Comparison of ENCODE assay signal across 14 cellular contexts in the genomic region with DNA sequence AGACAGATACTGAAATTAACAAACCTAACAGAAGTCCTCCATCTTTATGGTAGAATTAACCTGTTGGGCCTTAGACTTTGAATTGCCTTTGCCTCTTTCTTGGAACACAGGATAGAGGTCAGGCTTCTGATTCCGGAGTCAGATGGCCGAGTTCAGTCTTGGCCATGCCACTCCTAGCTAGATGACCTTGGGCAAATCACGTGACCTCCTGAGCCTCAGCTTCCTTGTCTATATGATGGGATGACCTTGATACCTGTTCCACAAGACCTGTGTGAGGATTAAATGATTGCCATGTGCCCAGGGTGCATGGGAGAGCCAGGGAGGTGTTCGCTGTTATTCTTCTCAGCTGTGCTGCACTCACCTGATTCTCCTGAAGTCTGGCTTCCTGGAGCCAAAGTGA.
"Had no signal": no experiment of that assay in that cellular context is flagged by ENCODE, and none has a peak within 500 bp of the region (broad histone marks: within the 10 kb centered on the region; RNA-seq: fewer than 3 reads in every experiment).

No MANE protein-coding gene starts in this region.

- H3K27ac ChIP-seq: heart left ventricle, neutrophil, upper lobe of left lung had no signal

- H3K27me3 ChIP-seq: heart left ventricle, neutrophil, upper lobe of left lung had no signal

- H3K4me3 ChIP-seq: heart left ventricle, upper lobe of left lung had no signal

- H3K27me3 Mint-ChIP-seq: activated naive CD8-positive, alpha-beta T cell treated with anti-CD3 and anti-CD28 coated beads, Interleukin-2, amount 10 ng/mL, durations not matched to agents 7 days and 5 days; dendritic cell treated with granulocyte-macrophage colony-stimulating factor and Interleukin-4, amounts not matched to agents 40 ng/mL and 50 ng/mL, for 4 days; naive thymus-derived CD4-positive, alpha-beta T cell; stimulated activated naive CD8-positive, alpha-beta T cell treated with anti-CD3 and anti-CD28 coated beads, Interleukin-15, Interleukin-2, amounts not matched to agents 100 ng/mL and 50 ng/mL, for 24 hours had no signal

- H3K4me3 Mint-ChIP-seq: activated naive CD8-positive, alpha-beta T cell treated with anti-CD3 and anti-CD28 coated beads, Interleukin-2, amount 10 ng/mL, durations not matched to agents 7 days and 5 days; activated T-helper 1 cell treated with anti-CD3 and anti-CD28 coated beads, Interleukin-12 subunit alpha, Interleukin-12 subunit beta, Interleukin-2, Interleukin-4 antibody, amounts not matched to agents 30 ng/mL and 10 ng/mL and 1 ng/mL, durations not matched to agents 14 hours and 24 hours and 36 hours; brain; dendritic cell treated with granulocyte-macrophage colony-stimulating factor and Interleukin-4, amounts not matched to agents 40 ng/mL and 50 ng/mL, for 4 days; naive thymus-derived CD4-positive, alpha-beta T cell; stimulated activated naive CD8-positive, alpha-beta T cell treated with anti-CD3 and anti-CD28 coated beads, Interleukin-15, Interleukin-2, amounts not matched to agents 100 ng/mL and 50 ng/mL, for 24 hours had no signal

- H3K9me3 ChIP-seq: heart left ventricle, neutrophil, upper lobe of left lung had no signal

- H3K27ac Mint-ChIP-seq: activated T-helper 1 cell treated with anti-CD3 and anti-CD28 coated beads, Interleukin-12 subunit alpha, Interleukin-12 subunit beta, Interleukin-2, Interleukin-4 antibody, amounts not matched to agents 30 ng/mL and 10 ng/mL and 1 ng/mL, durations not matched to agents 14 hours and 24 hours and 36 hours; dendritic cell treated with granulocyte-macrophage colony-stimulating factor and Interleukin-4, amounts not matched to agents 40 ng/mL and 50 ng/mL, for 4 days; stimulated activated naive CD8-positive, alpha-beta T cell treated with anti-CD3 and anti-CD28 coated beads, Interleukin-15, Interleukin-2, amounts not matched to agents 100 ng/mL and 50 ng/mL, for 24 hours had no signal

- DNase-seq: activated naive CD4-positive, alpha-beta T cell; activated naive CD8-positive, alpha-beta T cell treated with anti-CD3 and anti-CD28 coated beads, Interleukin-2, amount 10 ng/mL, durations not matched to agents 7 days and 5 days; effector memory CD4-positive, alpha-beta T cell; naive thymus-derived CD4-positive, alpha-beta T cell; retina; stimulated activated CD4-positive, alpha-beta T cell treated with anti-CD3 and anti-CD28 coated beads, Interleukin-15, amount 100 ng/mL, for 24 hours; stimulated activated CD4-positive, alpha-beta T cell treated with anti-CD3 and anti-CD28 coated beads, Interleukin-4, amount 100 ng/mL, for 1 hour; upper lobe of left lung had no signal

- H3K9me3 Mint-ChIP-seq: activated naive CD8-positive, alpha-beta T cell treated with anti-CD3 and anti-CD28 coated beads, Interleukin-2, amount 10 ng/mL, durations not matched to agents 7 days and 5 days; activated T-helper 1 cell treated with anti-CD3 and anti-CD28 coated beads, Interleukin-12 subunit alpha, Interleukin-12 subunit beta, Interleukin-2, Interleukin-4 antibody, amounts not matched to agents 30 ng/mL and 10 ng/mL and 1 ng/mL, durations not matched to agents 14 hours and 24 hours and 36 hours; dendritic cell treated with granulocyte-macrophage colony-stimulating factor and Interleukin-4, amounts not matched to agents 40 ng/mL and 50 ng/mL, for 4 days; naive thymus-derived CD4-positive, alpha-beta T cell; stimulated activated naive CD8-positive, alpha-beta T cell treated with anti-CD3 and anti-CD28 coated beads, Interleukin-15, Interleukin-2, amounts not matched to agents 100 ng/mL and 50 ng/mL, for 24 hours had no signal

- ATAC-seq: heart left ventricle; naive thymus-derived CD4-positive, alpha-beta T cell had no signal
